Comparison of ENCODE assay signal across 15 cellular contexts in genomic region chr10:130167193-130167592, GRCh38. TPM values are rescaled to one million over a fixed set of nuclear protein-coding genes. Genes with fewer than 3 reads are reported as not detected.
A peak's percentile ranks its signal among the peaks of the same experiment; 100 is the strongest.
DNase-seq lines count a peak whose midpoint lies in the region; ATAC-seq and TF ChIP-seq lines count a peak whose summit lies in the region.
"Had no signal": no experiment of that assay in that cellular context is flagged by ENCODE, and none has a peak within 500 bp of the region (broad histone marks: within the 10 kb centered on the region; RNA-seq: fewer than 3 reads in every experiment).

No MANE protein-coding gene starts in this region.

- peaks cover 69% of the 10 kb centered on the region for H3K36me3 Mint-ChIP-seq in activated naive CD8-positive, alpha-beta T cell treated with anti-CD3 and anti-CD28 coated beads, Interleukin-2, amount 50 U/mL, for 24 hours (ENCODE audit: low read depth)
- peaks cover 40% of the 10 kb centered on the region for H3K36me3 Mint-ChIP-seq in activated naive CD8-positive, alpha-beta T cell treated with anti-CD3 and anti-CD28 coated beads for 36 hours
- H3K36me3 Mint-ChIP-seq in effector memory CD8-positive, alpha-beta T cell (ENCODE audit: insufficient read depth): peaks cover 59% of the 10 kb centered on the region
- peaks cover 19% of the 10 kb centered on the region for H3K36me3 Mint-ChIP-seq in natural killer cell treated with Interleukin-12 subunit alpha and Interleukin-12 subunit beta and Interleukin-15 and Interleukin-18, amount 100 ng/mL, for 72 hours

- peak; percentile 65 for ATAC-seq in activated naive CD8-positive, alpha-beta T cell treated with anti-CD3 and anti-CD28 coated beads, Interleukin-2, amount 50 U/mL, for 24 hours
- peak; percentile 36 for ATAC-seq in effector memory CD8-positive, alpha-beta T cell (replicated peaks)
- peak; percentile 67 to 81 for ATAC-seq in natural killer cell treated with Interleukin-12 subunit alpha and Interleukin-12 subunit beta and Interleukin-15 and Interleukin-18, amount 100 ng/mL, for 72 hours
- ATAC-seq: GM12878, GM23338 had no signal

- H3K4me3 ChIP-seq in vagina: no peak overlapping the region
- H3K4me3 ChIP-seq: GM12878, GM23338, HAP-1 had no signal

- H3K9me3 ChIP-seq in vagina: no peaks in the 10 kb centered on the region
- H3K9me3 ChIP-seq: Caco-2, HAP-1 had no signal

- DNase-seq in activated naive CD8-positive, alpha-beta T cell treated with anti-CD3 and anti-CD28 coated beads, Interleukin-2, amount 50 U/mL, for 24 hours: no peak
- no peak for DNase-seq in activated naive CD8-positive, alpha-beta T cell treated with anti-CD3 and anti-CD28 coated beads for 36 hours
- DNase-seq in effector memory CD8-positive, alpha-beta T cell: no peak
- no peak for DNase-seq in natural killer cell treated with Interleukin-12 subunit alpha and Interleukin-12 subunit beta and Interleukin-15 and Interleukin-18, amount 100 ng/mL, for 72 hours (ENCODE audit: low spot score)
- DNase-seq in vagina (ENCODE audit: extremely low spot score in 2 of 2) (no peak), COLO829 (ENCODE audit: low spot score) (no peak), GM10266 (ENCODE audit: extremely low spot score) (no peak)
- DNase-seq: C1 segment of cervical spinal cord; Caco-2; CD4-positive, alpha-beta memory T cell; DMS153; DND-41 had no signal

- no peaks in the 10 kb centered on the region for H3K9me3 Mint-ChIP-seq in activated naive CD8-positive, alpha-beta T cell treated with anti-CD3 and anti-CD28 coated beads, Interleukin-2, amount 50 U/mL, for 24 hours
- H3K9me3 Mint-ChIP-seq in activated naive CD8-positive, alpha-beta T cell treated with anti-CD3 and anti-CD28 coated beads for 36 hours: peaks cover 2% of the 10 kb centered on the region
- H3K9me3 Mint-ChIP-seq in effector memory CD8-positive, alpha-beta T cell: no peaks in the 10 kb centered on the region
- no peaks in the 10 kb centered on the region for H3K9me3 Mint-ChIP-seq in natural killer cell treated with Interleukin-12 subunit alpha and Interleukin-12 subunit beta and Interleukin-15 and Interleukin-18, amount 100 ng/mL, for 72 hours
- H3K9me3 Mint-ChIP-seq: CD4-positive, alpha-beta memory T cell; GM23338 had no signal

- intact Hi-C loops in vagina (cut with DNase I): no loop called here

- no peak overlapping the region for H3K27ac ChIP-seq in vagina

- H3K27me3 Mint-ChIP-seq in activated naive CD8-positive, alpha-beta T cell treated with anti-CD3 and anti-CD28 coated beads, Interleukin-2, amount 50 U/mL, for 24 hours: no peaks in the 10 kb centered on the region
- H3K27me3 Mint-ChIP-seq in activated naive CD8-positive, alpha-beta T cell treated with anti-CD3 and anti-CD28 coated beads for 36 hours: no peaks in the 10 kb centered on the region
- H3K27me3 Mint-ChIP-seq in effector memory CD8-positive, alpha-beta T cell: no peaks in the 10 kb centered on the region
- H3K27me3 Mint-ChIP-seq in natural killer cell treated with Interleukin-12 subunit alpha and Interleukin-12 subunit beta and Interleukin-15 and Interleukin-18, amount 100 ng/mL, for 72 hours: no peaks in the 10 kb centered on the region
- H3K27me3 Mint-ChIP-seq: CD4-positive, alpha-beta memory T cell had no signal

- no peak overlapping the region for H3K4me3 Mint-ChIP-seq in activated naive CD8-positive, alpha-beta T cell treated with anti-CD3 and anti-CD28 coated beads, Interleukin-2, amount 50 U/mL, for 24 hours
- no peak overlapping the region for H3K4me3 Mint-ChIP-seq in activated naive CD8-positive, alpha-beta T cell treated with anti-CD3 and anti-CD28 coated beads for 36 hours
- H3K4me3 Mint-ChIP-seq in effector memory CD8-positive, alpha-beta T cell: no peak overlapping the region
- peak overlapping the region; percentile 6 for H3K4me3 Mint-ChIP-seq in natural killer cell treated with Interleukin-12 subunit alpha and Interleukin-12 subunit beta and Interleukin-15 and Interleukin-18, amount 100 ng/mL, for 72 hours
- H3K4me3 Mint-ChIP-seq: CD4-positive, alpha-beta memory T cell; GM23338 had no signal

- H3K4me1 ChIP-seq in vagina: no peaks in the 10 kb centered on the region
- H3K4me1 ChIP-seq: Caco-2, HAP-1 had no signal

- TF ChIP-seq CTCF in vagina (IDR thresholded peaks at IDR 0.05) (no peak), GM10266 (IDR thresholded peaks at IDR 0.05; ENCODE audit: control insufficient read depth, insufficient read depth, low read depth, missing control alignments) (no peak)

- H3K27me3 ChIP-seq in vagina: no peaks in the 10 kb centered on the region

- H3K27ac Mint-ChIP-seq in activated naive CD8-positive, alpha-beta T cell treated with anti-CD3 and anti-CD28 coated beads, Interleukin-2, amount 50 U/mL, for 24 hours: no peak overlapping the region
- H3K27ac Mint-ChIP-seq in activated naive CD8-positive, alpha-beta T cell treated with anti-CD3 and anti-CD28 coated beads for 36 hours: no peak overlapping the region
- H3K27ac Mint-ChIP-seq in effector memory CD8-positive, alpha-beta T cell: no peak overlapping the region
- peak overlapping the region in 1 of 2 donors; percentile 61 for H3K27ac Mint-ChIP-seq in natural killer cell treated with Interleukin-12 subunit alpha and Interleukin-12 subunit beta and Interleukin-15 and Interleukin-18, amount 100 ng/mL, for 72 hours
- H3K27ac Mint-ChIP-seq: GM23338 had no signal

- peaks cover 38% of the 10 kb centered on the region for H3K4me1 Mint-ChIP-seq in activated naive CD8-positive, alpha-beta T cell treated with anti-CD3 and anti-CD28 coated beads, Interleukin-2, amount 50 U/mL, for 24 hours
- H3K4me1 Mint-ChIP-seq in activated naive CD8-positive, alpha-beta T cell treated with anti-CD3 and anti-CD28 coated beads for 36 hours: peaks cover 25% of the 10 kb centered on the region
- peaks cover 15 to 20% of the 10 kb centered on the region in 2 donors for H3K4me1 Mint-ChIP-seq in effector memory CD8-positive, alpha-beta T cell (ENCODE audit: low read depth in 2 of 2)
- peaks cover 31 to 38% of the 10 kb centered on the region in 2 donors for H3K4me1 Mint-ChIP-seq in natural killer cell treated with Interleukin-12 subunit alpha and Interleukin-12 subunit beta and Interleukin-15 and Interleukin-18, amount 100 ng/mL, for 72 hours (ENCODE audit: low read depth in 2 of 2)

- TF ChIP-seq POLR2A in vagina (IDR thresholded peaks at IDR 0.05): no peak

- peaks cover 0 to 43% of the 10 kb centered on the region in 2 donors for H3K36me3 ChIP-seq in vagina

RNA-seq across cellular contexts. Expression of gene GLRX3, which starts 31.0 kb away (rescaled TPM):
- 100 to 1,000 TPM; 142 to 146 TPM for total RNA-seq in activated naive CD8-positive, alpha-beta T cell treated with anti-CD3 and anti-CD28 coated beads for 36 hours
- 100 to 1,000 TPM in 1 of 2 donors, 10 to 100 TPM in 1; 95.0 to 103 TPM for total RNA-seq in natural killer cell treated with Interleukin-12 subunit alpha and Interleukin-12 subunit beta and Interleukin-15 and Interleukin-18, amount 100 ng/mL, for 72 hours
- total RNA-seq in vagina: 41.3 TPM

RNA-seq across cellular contexts. Expression of gene C10orf143, which starts 56.6 kb away (rescaled TPM):
- total RNA-seq in activated naive CD8-positive, alpha-beta T cell treated with anti-CD3 and anti-CD28 coated beads for 36 hours: 1 to 10 TPM; 3.3 to 3.8 TPM
- total RNA-seq in natural killer cell treated with Interleukin-12 subunit alpha and Interleukin-12 subunit beta and Interleukin-15 and Interleukin-18, amount 100 ng/mL, for 72 hours: 1 to 10 TPM; 2.4 to 2.9 TPM
- total RNA-seq in vagina: 0.74 TPM
